16 cellular contexts compared by ENCODE assay signal in the genomic region with DNA sequence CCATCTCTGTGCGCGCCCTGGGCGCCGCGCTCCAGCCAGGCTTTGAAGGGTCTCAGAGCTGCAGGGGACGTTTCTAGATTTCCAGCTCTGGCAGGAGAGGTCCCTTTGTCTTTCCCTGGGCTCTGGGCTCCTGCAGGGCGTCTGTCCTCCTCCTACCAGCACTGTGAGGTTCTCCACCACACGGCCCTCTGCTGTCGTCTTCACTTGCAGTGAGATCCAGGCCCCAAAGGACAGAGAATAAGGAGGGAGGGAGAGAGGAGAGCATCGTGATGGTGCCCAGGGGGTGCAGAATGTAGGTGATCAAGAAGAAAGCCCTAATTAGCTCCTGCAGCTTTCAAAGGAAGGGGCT. TPM values are rescaled to one million over a fixed set of nuclear protein-coding genes. Genes with fewer than 3 reads are reported as not detected.
DNase-seq lines count a peak whose midpoint lies in the region; ATAC-seq, FAIRE-seq and TF ChIP-seq lines count a peak whose summit lies in the region.
"Had no signal": no experiment of that assay in that cellular context is flagged by ENCODE, and none has a peak within 500 bp of the region (broad histone marks: within the 10 kb centered on the region; RNA-seq: fewer than 3 reads in every experiment).

No MANE protein-coding gene starts in this region.

- H2BK15ac ChIP-seq in H1 (ENCODE audit: low read length) = no peak overlapping the region

- no peak overlapping the region; the same call in 1 of the 2 replicates for H2BK5ac ChIP-seq in H1 (ENCODE audit: low read depth, low read length)

- peaks cover 6% of the 10 kb centered on the region; the same call in 1 of the 2 replicates for H3F3A ChIP-seq in OCI-LY1 (ENCODE audit: insufficient read depth, low read length)

- peak overlapping the region; percentile 98 for H3K27ac ChIP-seq in OCI-LY1 (ENCODE audit: low read depth, low read length, poor library complexity, severe bottlenecking)
- H3K27ac ChIP-seq in H1 (ENCODE audit: low read depth, low read length) = no peak overlapping the region
- peak overlapping the region; percentile 94 to 99 for H3K27ac ChIP-seq in small intestine (ENCODE audit: low read depth in 1 of 2, low read length in 1 of 2)
- H3K27ac ChIP-seq: uterus had no signal

- peak overlapping the region; percentile 48 for H3K4me2 ChIP-seq in OCI-LY1 (ENCODE audit: low read length)
- peak overlapping the region; percentile 22 to 25; a peak in 2 of 4 replicates for H3K4me2 ChIP-seq in H1 (ENCODE audit: insufficient read depth in 1 of 2, low read depth in 2 of 2, low read length in 2 of 2)

- no peaks in the 10 kb centered on the region for H3K9me3 Mint-ChIP-seq in activated T-cell treated with anti-CD3 and anti-CD28 coated beads, Interleukin-2, amount 50 U/mL, for 24 hours
- H3K9me3 Mint-ChIP-seq: nephron progenitor cell had no signal

- H4K91ac ChIP-seq in H1 (replicated peaks; ENCODE audit: insufficient read length, low read length) = no peak overlapping the region

- ATAC-seq in GM18519 (IDR thresholded peaks at IDR 0.05; ENCODE audit: low FRiP score, unreplicated experiment) (no peak), GM21737 (IDR thresholded peaks at IDR 0.05; ENCODE audit: unreplicated experiment) (no peak)
- ATAC-seq: Panc1 had no signal

- H3K36me3 ChIP-seq in OCI-LY1 (ENCODE audit: insufficient read depth, low read length) = no peaks in the 10 kb centered on the region
- H3K36me3 ChIP-seq in H1 (ENCODE audit: control insufficient read depth in 2 of 4, insufficient read depth in 4 of 4, low read length in 3 of 4) = no peaks in the 10 kb centered on the region
- no peaks in the 10 kb centered on the region for H3K36me3 ChIP-seq in small intestine (ENCODE audit: control insufficient read depth in 2 of 2, insufficient read depth in 2 of 2, low read length in 2 of 2)
- H3K36me3 ChIP-seq: uterus had no signal

- H3K9ac ChIP-seq in OCI-LY1 (ENCODE audit: low read length) = peak overlapping the region; percentile 55
- H3K9ac ChIP-seq in H1 (replicated peaks in 1 of 4; ENCODE audit: extremely low read depth in 1 of 4, low read depth in 3 of 4, low read length in 3 of 4) = no peak overlapping the region; a peak in 1 of 7 replicates

- DNase-seq in activated T-cell treated with anti-CD3 and anti-CD28 coated beads, Interleukin-2, amount 50 U/mL, for 24 hours = no peak
- DNase-seq in activated T-cell treated with anti-CD3 and anti-CD28 coated beads for 4 hours (no peak), H1 (ENCODE audit: low read depth in 1 of 2, low spot score in 2 of 2) (no peak), small intestine (no peak), T-helper 2 cell (no peak)
- DNase-seq: foreskin fibroblast; NCI-H1092; nephron progenitor cell; stimulated activated CD4-positive, alpha-beta T cell treated with anti-CD3 and anti-CD28 coated beads, Interleukin-12 subunit alpha, Interleukin-12 subunit beta, amount 100 ng/mL, for 4 hours; T1000; uterus had no signal

- no peaks in the 10 kb centered on the region for H3K27me3 ChIP-seq in OCI-LY1 (ENCODE audit: insufficient read depth, low read length)
- no peaks in the 10 kb centered on the region; a peak in 3 of 7 replicates for H3K27me3 ChIP-seq in H1 (replicated peaks in 1 of 4; ENCODE audit: control insufficient read depth in 3 of 4, extremely low read depth in 1 of 4, insufficient read depth in 3 of 4, low read length in 3 of 4)
- H3K27me3 ChIP-seq in small intestine (ENCODE audit: control insufficient read depth in 2 of 2, insufficient read depth in 2 of 2, low read length in 2 of 2) = peaks cover 0 to 2% of the 10 kb centered on the region in 2 donors
- H3K27me3 ChIP-seq: uterus had no signal

- H3K23ac ChIP-seq in H1 (ENCODE audit: insufficient read length) = no peak overlapping the region

- H3K4me3 Mint-ChIP-seq in activated T-cell treated with anti-CD3 and anti-CD28 coated beads, Interleukin-2, amount 50 U/mL, for 24 hours = no peak overlapping the region
- H3K4me3 Mint-ChIP-seq: nephron progenitor cell had no signal

- no peak overlapping the region for H2AK5ac ChIP-seq in H1 (ENCODE audit: low read depth, low read length)

- TF ChIP-seq CTCF in OCI-LY1 (IDR thresholded peaks at IDR 0.05; ENCODE audit: low read length) = no peak
- no peak for TF ChIP-seq CTCF in H1 (IDR thresholded peaks at IDR 0.05; ENCODE audit: control extremely low read depth in 1 of 3, insufficient read depth in 1 of 3, low read depth in 1 of 3, low read length in 3 of 3)

- no peak overlapping the region for H2BK120ac ChIP-seq in H1 (replicated peaks; ENCODE audit: low read depth, low read length)

- H3K79me2 ChIP-seq in OCI-LY1 (ENCODE audit: insufficient read depth, low read length) (peaks cover 2% of the 10 kb centered on the region), H1 (ENCODE audit: control insufficient read depth in 1 of 2, insufficient read depth in 2 of 2, low read length in 2 of 2) (peaks cover under 1 to 2% of the 10 kb centered on the region in 2 experiments; a peak in 3 of 4 replicates)

- H3K9me3 ChIP-seq in OCI-LY1 (ENCODE audit: low read length) = no peaks in the 10 kb centered on the region
- H3K9me3 ChIP-seq in H1 (ENCODE audit: insufficient read depth in 2 of 2, low read depth in 1 of 2, low read length in 1 of 2) = no peaks in the 10 kb centered on the region
- no peaks in the 10 kb centered on the region for H3K9me3 ChIP-seq in small intestine (ENCODE audit: control insufficient read depth, low read depth)
- H3K9me3 ChIP-seq: uterus had no signal

- no peak overlapping the region for H4K8ac ChIP-seq in H1 (ENCODE audit: extremely low read depth, insufficient read depth, low read length)

- H4K5ac ChIP-seq in H1 (ENCODE audit: insufficient read length, low read depth, low read length) = no peak overlapping the region

- H3K9me2 ChIP-seq in OCI-LY1 (ENCODE audit: low read depth, low read length) = no peaks in the 10 kb centered on the region

- CTCF ChIA-PET in H1 (lab: Charles Lee; ENCODE audit: partially characterized antibody) = interaction anchor here (1.3 to 7.0 kb wide), 6 partner anchors 12 to 106 kb away, joined by 3 to 64 read pairs (median 5); no protein-coding TSS in a partner anchor

- H3K4ac ChIP-seq in H1 (replicated peaks; ENCODE audit: insufficient read length, low read depth, low read length) = no peak overlapping the region

- peaks cover 41% of the 10 kb centered on the region for H3K4me1 Mint-ChIP-seq in activated T-cell treated with anti-CD3 and anti-CD28 coated beads, Interleukin-2, amount 50 U/mL, for 24 hours (ENCODE audit: low read depth)

- H3K18ac ChIP-seq in H1 (ENCODE audit: extremely low read depth, low read length) = peak overlapping the region; percentile 4

- H3K27me3 Mint-ChIP-seq in activated T-cell treated with anti-CD3 and anti-CD28 coated beads, Interleukin-2, amount 50 U/mL, for 24 hours = no peaks in the 10 kb centered on the region

- no peak for TF ChIP-seq POLR2A in H1 (IDR thresholded peaks at IDR 0.05; ENCODE audit: control extremely low read depth in 1 of 2, low read depth in 2 of 2, low read length in 2 of 2)

- POLR2A ChIA-PET in H1 (lab: Charles Lee; ENCODE audit: partially characterized antibody) = interaction anchor here (0.6 to 1.7 kb wide), 7 partner anchors 9 to 683 kb away, joined by 3 to 6 read pairs (median 4); no protein-coding TSS in a partner anchor

- no peak overlapping the region for H3K14ac ChIP-seq in H1 (ENCODE audit: insufficient read length)

- FAIRE-seq in H1 (lab: Jason Lieb, UNC) = no peak
- no peak for FAIRE-seq in small intestine (lab: Jason Lieb, UNC)
- FAIRE-seq: islet of Langerhans had no signal

- H3K56ac ChIP-seq in H1 (replicated peaks; ENCODE audit: insufficient read length, low read depth, low read length) = no peak overlapping the region

- TF ChIP-seq RAD21 in H1 (IDR thresholded peaks at IDR 0.05 in 1 of 2, conservative IDR thresholded peaks at IDR 0.05 in 1 of 2; ENCODE audit: low read depth in 2 of 2, low read length in 2 of 2) = no peak

- H2BK12ac ChIP-seq in H1 (ENCODE audit: low read depth, low read length) = 0 out of 2 replicates have a peak overlapping the region, but pooled peaks have one; percentile 11

- H3K79me1 ChIP-seq in H1 (ENCODE audit: low read depth, low read length) = no peaks in the 10 kb centered on the region; the same call in 1 of the 2 replicates

- peaks cover 8% of the 10 kb centered on the region for H3K36me3 Mint-ChIP-seq in activated T-cell treated with anti-CD3 and anti-CD28 coated beads, Interleukin-2, amount 50 U/mL, for 24 hours (ENCODE audit: low read depth)

- H3K27ac Mint-ChIP-seq in activated T-cell treated with anti-CD3 and anti-CD28 coated beads, Interleukin-2, amount 50 U/mL, for 24 hours = peak overlapping the region; percentile 23
- H3K27ac Mint-ChIP-seq: nephron progenitor cell had no signal

- H2AFZ ChIP-seq in OCI-LY1 (ENCODE audit: low read length) = no peak overlapping the region
- H2AFZ ChIP-seq in H1 (ENCODE audit: low read length) = no peak overlapping the region

- whole genome bisulfite sequencing in H1 (ENCODE audit: extremely low coverage in 1 of 2, insufficient coverage in 1 of 2, insufficient read length in 1 of 2, insufficient replicate concordance in 2 of 2, low coverage in 1 of 2, low lambda C conversion rate in 2 of 2, missing lambda C conversion rate in 1 of 2), 2 experiments = 74% methylated on average over 10 of the region's 10 CpGs; no CpG with 5 or more reads in 1 of the 2 experiments
- 4 to 33% (median 19%) methylated on average over 10 of the region's 10 CpGs for WGBS in small intestine, 3 donors

- H4K20me1 ChIP-seq in OCI-LY1 (ENCODE audit: insufficient read depth, low read length) (no peaks in the 10 kb centered on the region), H1 (replicated peaks in 1 of 2; ENCODE audit: control insufficient read depth in 1 of 2, insufficient read depth in 2 of 2, low read length in 2 of 2) (peaks cover 0 to 9% of the 10 kb centered on the region in 2 experiments)

- TF ChIP-seq EP300 in H1 (IDR thresholded peaks at IDR 0.05; ENCODE audit: borderline replicate concordance in 1 of 2, low read depth in 2 of 2, low read length in 2 of 2) = no peak

- H2BK20ac ChIP-seq in H1 (ENCODE audit: low read length) = no peak overlapping the region

- H3K4me3 ChIP-seq in OCI-LY1 (ENCODE audit: low read depth, low read length, poor library complexity, severe bottlenecking) (peak overlapping the region; percentile 0), H1 (ENCODE audit: extremely low read depth in 1 of 4, insufficient read depth in 2 of 4, low read depth in 3 of 4, low read length in 4 of 4) (no peak overlapping the region), small intestine (ENCODE audit: low read depth in 1 of 2, low read length in 2 of 2) (no peak overlapping the region)
- H3K4me3 ChIP-seq: uterus had no signal

- peaks cover 5% of the 10 kb centered on the region; the same call in 1 of the 2 replicates for H3K23me2 ChIP-seq in H1 (ENCODE audit: low read depth, low read length)

- H3K4me1 ChIP-seq in OCI-LY1 (ENCODE audit: insufficient read depth, low read length, severe bottlenecking) = peaks cover 81% of the 10 kb centered on the region
- H3K4me1 ChIP-seq in H1 (replicated peaks in 1 of 4; ENCODE audit: control insufficient read depth in 3 of 4, insufficient read depth in 4 of 4, low read length in 3 of 4) = peaks cover 0 to 29% (median 14%) of the 10 kb centered on the region in 4 experiments; a peak in 6 of 7 replicates
- H3K4me1 ChIP-seq in small intestine (ENCODE audit: control insufficient read depth in 2 of 2, insufficient read depth in 1 of 2, low read depth in 1 of 2, low read length in 1 of 2) = peaks cover 6 to 8% of the 10 kb centered on the region in 2 donors

RNA-seq across cellular contexts. Expression of a gene that starts 4.1 kb away (rescaled TPM):
- 382 and 394 TPM in 2 replicates for total RNA-seq in H1 (2021; fragmentation: NEBNext Ultra II Directional; extraction: Animal tissue kit (Norgen Biotek cat#: 25700))
- polyA plus RNA-seq in H1 (2011; rRNA removed) (343 and 372 TPM in 2 replicates), small intestine (100 to 1,000 TPM; 169 to 214 (median 175) TPM)
- polyA plus RNA-seq in H1 (2011; cell fraction: cytosol; rRNA removed) = 391 TPM
- 286 TPM for polyA plus RNA-seq in H1 (2011; cell fraction: nucleus; rRNA removed)
- 256 to 341 TPM (median 318 TPM) in 4 replicates for polyA plus RNA-seq in H1 (2012, experiment 1 of 2)
- polyA plus RNA-seq in H1 (2012, experiment 2 of 2) = 110 TPM
- 180 TPM for polyA plus RNA-seq in H1 (2013, experiment 1 of 2)
- polyA plus RNA-seq in H1 (2013, experiment 2 of 2) = 186 TPM
- 482 and 536 TPM in 2 replicates for polyA minus RNA-seq in H1 (2011; rRNA and poly(A)+ RNA removed)
- polyA minus RNA-seq in H1 (2011; cell fraction: cytosol; rRNA and poly(A)+ RNA removed) = 250 TPM
- 104 TPM for polyA minus RNA-seq in H1 (2011; cell fraction: nucleus; rRNA and poly(A)+ RNA removed)

RNA-seq across cellular contexts. Expression of a gene that starts 20.0 kb away (rescaled TPM):
- 0.92 and 1.3 TPM in 2 replicates for total RNA-seq in H1 (2021; fragmentation: NEBNext Ultra II Directional; extraction: Animal tissue kit (Norgen Biotek cat#: 25700))
- polyA plus RNA-seq in H1 (2011; rRNA removed) = 0.54 and 0.96 TPM in 2 replicates
- 1.4 TPM for polyA plus RNA-seq in H1 (2011; cell fraction: cytosol; rRNA removed)
- polyA plus RNA-seq in H1 (2011; cell fraction: nucleus; rRNA removed) = 4.8 TPM
- polyA plus RNA-seq in H1 (2012, experiment 1 of 2) = 1.3 to 1.9 TPM (median 1.7 TPM) in 4 replicates
- polyA plus RNA-seq in H1 (2012, experiment 2 of 2) = 0.84 TPM
- 0.65 TPM for polyA plus RNA-seq in H1 (2013, experiment 1 of 2)
- 0.63 TPM for polyA plus RNA-seq in H1 (2013, experiment 2 of 2)
- polyA minus RNA-seq in H1 (2011; rRNA and poly(A)+ RNA removed) = 0.09 and 0.15 TPM in 2 replicates
- not detected for polyA minus RNA-seq in H1 (2011; cell fraction: cytosol; rRNA and poly(A)+ RNA removed)
- polyA minus RNA-seq in H1 (2011; cell fraction: nucleus; rRNA and poly(A)+ RNA removed) = 1.5 TPM
- polyA plus RNA-seq in small intestine = under 1 TPM in 1 of 3 donors, not detected in 2; 0.18 TPM

RNA-seq across cellular contexts. Expression of a gene that starts 24.1 kb away (rescaled TPM):
- total RNA-seq in H1 (2021; fragmentation: NEBNext Ultra II Directional; extraction: Animal tissue kit (Norgen Biotek cat#: 25700)) = 14.6 and 15.0 TPM in 2 replicates
- polyA plus RNA-seq in H1 (2011; rRNA removed) (30.2 and 46.3 TPM in 2 replicates), small intestine (1 to 10 TPM; 4.1 to 6.3 (median 4.6) TPM)
- polyA plus RNA-seq in H1 (2011; cell fraction: cytosol; rRNA removed) = 20.9 TPM
- 36.1 TPM for polyA plus RNA-seq in H1 (2011; cell fraction: nucleus; rRNA removed)
- 8.4 to 15.3 TPM (median 14.6 TPM) in 4 replicates for polyA plus RNA-seq in H1 (2012, experiment 1 of 2)
- 15.3 TPM for polyA plus RNA-seq in H1 (2012, experiment 2 of 2)
- polyA plus RNA-seq in H1 (2013, experiment 1 of 2) = 21.5 TPM
- polyA plus RNA-seq in H1 (2013, experiment 2 of 2) = 22.3 TPM
- polyA minus RNA-seq in H1 (2011; rRNA and poly(A)+ RNA removed) = 5.1 and 6.6 TPM in 2 replicates
- polyA minus RNA-seq in H1 (2011; cell fraction: cytosol; rRNA and poly(A)+ RNA removed) = 6.2 TPM
- 11.6 TPM for polyA minus RNA-seq in H1 (2011; cell fraction: nucleus; rRNA and poly(A)+ RNA removed)
